Comparison of ENCODE assay signal across 9 cellular contexts in the genomic region with DNA sequence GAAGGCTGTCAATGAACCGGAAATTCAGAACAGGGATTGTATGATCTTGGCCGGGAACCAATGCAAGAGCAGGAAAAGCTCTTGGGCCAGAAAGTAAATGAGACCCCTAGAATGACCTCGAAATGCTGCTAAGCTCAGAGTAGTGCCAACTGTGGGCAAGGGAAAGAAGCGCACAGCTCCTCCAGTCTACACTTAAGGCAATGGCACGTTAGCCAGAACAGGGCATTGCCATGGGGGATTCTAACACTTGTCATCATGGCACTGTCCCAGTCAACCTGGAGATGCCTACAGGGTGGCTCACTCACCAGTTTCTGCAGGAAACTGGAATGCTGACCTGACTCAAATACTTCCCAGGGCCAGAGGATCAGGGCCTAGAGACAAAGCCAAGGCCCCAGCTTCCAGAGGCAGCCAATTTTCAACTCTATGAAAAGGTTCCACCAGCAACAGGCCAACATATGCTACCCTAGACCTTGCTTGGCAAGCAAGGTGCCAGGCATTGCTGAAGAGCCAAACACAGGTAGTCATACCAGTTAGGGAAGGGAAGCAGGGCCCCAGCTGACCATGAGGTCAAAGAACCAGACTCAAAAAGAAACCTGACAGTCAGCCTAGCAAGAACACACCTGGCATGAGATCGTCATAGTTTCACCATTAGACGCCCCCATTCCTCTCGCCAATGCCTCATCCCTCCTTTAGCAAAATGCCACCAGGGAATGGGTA. TPM values are rescaled to one million over a fixed set of nuclear protein-coding genes. Genes with fewer than 3 reads are reported as not detected.
DNase-seq lines count a peak whose midpoint lies in the region; ATAC-seq and TF ChIP-seq lines count a peak whose summit lies in the region.
"Had no signal": no experiment of that assay in that cellular context is flagged by ENCODE, and none has a peak within 500 bp of the region (broad histone marks: within the 10 kb centered on the region; RNA-seq: fewer than 3 reads in every experiment).

No MANE protein-coding gene starts in this region.

- H3K36me3 ChIP-seq in thyroid gland (peaks cover 8 to 10% of the 10 kb centered on the region in 2 donors), testis (ENCODE audit: low read depth, missing control alignments) (no peaks in the 10 kb centered on the region)

- H3K27ac ChIP-seq in thyroid gland (peak overlapping the region; percentile 46 to 54 (median 48)), testis (peak overlapping the region in 1 of 2 donors; percentile 59)

- CTCF ChIA-PET in activated naive CD4-positive, alpha-beta T cell treated with anti-CD3 and anti-CD28 coated beads, Interleukin-2, amount 10 ng/mL, durations not matched to agents 7 days and 5 days (lab: Charles Lee) = no interaction called here

- H3K4me1 ChIP-seq in thyroid gland = peaks cover 0 to 50% of the 10 kb centered on the region in 2 donors
- peaks cover 13% of the 10 kb centered on the region for H3K4me1 ChIP-seq in testis

- no peak overlapping the region for H3K4me3 ChIP-seq in thyroid gland (replicated peaks in 1 of 3)
- no peak overlapping the region for H3K4me3 ChIP-seq in testis

- H3K4me1 Mint-ChIP-seq in activated naive CD4-positive, alpha-beta T cell treated with anti-CD3 and anti-CD28 coated beads, Interleukin-2, amount 50 U/mL, for 24 hours = peaks cover 67% of the 10 kb centered on the region
- H3K4me1 Mint-ChIP-seq in activated naive CD4-positive, alpha-beta T cell treated with anti-CD3 and anti-CD28 coated beads, Interleukin-2, amount 10 ng/mL, durations not matched to agents 7 days and 5 days = peaks cover 21% of the 10 kb centered on the region

- H3K36me3 Mint-ChIP-seq in activated naive CD4-positive, alpha-beta T cell treated with anti-CD3 and anti-CD28 coated beads, Interleukin-2, amount 50 U/mL, for 24 hours = peaks cover 24% of the 10 kb centered on the region
- H3K36me3 Mint-ChIP-seq in activated naive CD4-positive, alpha-beta T cell treated with anti-CD3 and anti-CD28 coated beads, Interleukin-2, amount 10 ng/mL, durations not matched to agents 7 days and 5 days = peaks cover 35% of the 10 kb centered on the region

- TF ChIP-seq CTCF in thyroid gland (IDR thresholded peaks at IDR 0.05) (no peak), testis (IDR thresholded peaks at IDR 0.05) (no peak)

- DNase-seq in activated naive CD4-positive, alpha-beta T cell treated with anti-CD3 and anti-CD28 coated beads, Interleukin-2, amount 10 ng/mL, durations not matched to agents 7 days and 5 days = no peak
- DNase-seq in thyroid gland (no peak), testis (no peak), KG1 (lab: John Stamatoyannopoulos, UW) (no peak), SHP77 treated with DMSO at 0.1 percent for 48 hours (lab: John Stamatoyannopoulos, UW) (no peak)
- DNase-seq: NCI-H82 had no signal

- TF ChIP-seq POLR2A in thyroid gland (IDR thresholded peaks at IDR 0.05) = no peak
- no peak for TF ChIP-seq POLR2A in testis (IDR thresholded peaks at IDR 0.05)

- no peaks in the 10 kb centered on the region for H3K9me3 ChIP-seq in thyroid gland
- H3K9me3 ChIP-seq in testis = no peaks in the 10 kb centered on the region

- peak; percentile 51 for ATAC-seq in HG03280 (IDR thresholded peaks at IDR 0.05; ENCODE audit: unreplicated experiment)
- peak; percentile 78 for ATAC-seq in esophagus mucosa

- H3K9me3 Mint-ChIP-seq in activated naive CD4-positive, alpha-beta T cell treated with anti-CD3 and anti-CD28 coated beads, Interleukin-2, amount 50 U/mL, for 24 hours = peaks cover 4% of the 10 kb centered on the region
- peaks cover 5% of the 10 kb centered on the region for H3K9me3 Mint-ChIP-seq in activated naive CD4-positive, alpha-beta T cell treated with anti-CD3 and anti-CD28 coated beads, Interleukin-2, amount 10 ng/mL, durations not matched to agents 7 days and 5 days

- H3K4me3 Mint-ChIP-seq in activated naive CD4-positive, alpha-beta T cell treated with anti-CD3 and anti-CD28 coated beads, Interleukin-2, amount 50 U/mL, for 24 hours = no peak overlapping the region
- no peak overlapping the region for H3K4me3 Mint-ChIP-seq in activated naive CD4-positive, alpha-beta T cell treated with anti-CD3 and anti-CD28 coated beads, Interleukin-2, amount 10 ng/mL, durations not matched to agents 7 days and 5 days

- intact Hi-C loops in thyroid gland (cut with DNase I) = no loop called here
- intact Hi-C loops in testis (cut with DNase I; ENCODE audit: low total_unique reads) = no loop called here

- no peaks in the 10 kb centered on the region for H3K27me3 ChIP-seq in thyroid gland
- no peaks in the 10 kb centered on the region for H3K27me3 ChIP-seq in testis

- peak overlapping the region; percentile 49 for H3K27ac Mint-ChIP-seq in activated naive CD4-positive, alpha-beta T cell treated with anti-CD3 and anti-CD28 coated beads, Interleukin-2, amount 50 U/mL, for 24 hours
- H3K27ac Mint-ChIP-seq in activated naive CD4-positive, alpha-beta T cell treated with anti-CD3 and anti-CD28 coated beads, Interleukin-2, amount 10 ng/mL, durations not matched to agents 7 days and 5 days = no peak overlapping the region

- WGBS in thyroid gland, 2 donors = 78 to 81% methylated on average over 8 of the region's 8 CpGs
- WGBS in testis, 2 donors = 67 to 79% methylated on average over 8 of the region's 8 CpGs

- no peaks in the 10 kb centered on the region for H3K27me3 Mint-ChIP-seq in activated naive CD4-positive, alpha-beta T cell treated with anti-CD3 and anti-CD28 coated beads, Interleukin-2, amount 50 U/mL, for 24 hours
- no peaks in the 10 kb centered on the region for H3K27me3 Mint-ChIP-seq in activated naive CD4-positive, alpha-beta T cell treated with anti-CD3 and anti-CD28 coated beads, Interleukin-2, amount 10 ng/mL, durations not matched to agents 7 days and 5 days

RNA-seq across cellular contexts. Expression of a gene that starts 34.9 kb away (rescaled TPM):
- total RNA-seq in esophagus mucosa = 33.0 TPM
- 10 to 100 TPM; 41.7 to 70.4 (median 54.3) TPM for total RNA-seq in thyroid gland
- total RNA-seq in testis = 100 to 1,000 TPM; 123 to 124 TPM
- polyA plus RNA-seq in testis (ENCODE audit: insufficient read depth, low read depth, low replicate concordance) = 62.7 TPM
